In genomic region chr4:121273191-121273590, GRCh38 we compare ENCODE assay signal across 24 cellular contexts.
A peak's percentile ranks its signal among the peaks of the same experiment; 100 is the strongest.
DNase-seq lines count a peak whose midpoint lies in the region; ATAC-seq, FAIRE-seq and TF ChIP-seq lines count a peak whose summit lies in the region.
"Had no signal": no experiment of that assay in that cellular context is flagged by ENCODE, and none has a peak within 500 bp of the region (broad histone marks: within the 10 kb centered on the region; RNA-seq: fewer than 3 reads in every experiment).

No MANE protein-coding gene starts in this region.

- H2AFZ ChIP-seq in HCT116 (ENCODE audit: low read depth, low read length, poor library complexity, severe bottlenecking) (peak overlapping the region; percentile 14), parathyroid adenoma (no peak overlapping the region)

- no peak overlapping the region for H3K27ac ChIP-seq in HCT116 (ENCODE audit: low read depth, low read length)
- H3K27ac ChIP-seq in parathyroid adenoma = no peak overlapping the region
- no peak overlapping the region for H3K27ac ChIP-seq in kidney (ENCODE audit: low read depth in 2 of 2, low read length in 2 of 2)
- H3K27ac ChIP-seq: 22Rv1, BLaER1, HL-60 had no signal

- intact Hi-C loops in HCT116 (cut with micrococcal nuclease) (loop anchor here (10.0 kb wide), 1 partner anchor 382 kb away; no protein-coding TSS in a partner anchor), kidney (cut with DNase I) (no loop called here)

- no peaks in the 10 kb centered on the region for H3K9me2 ChIP-seq in HCT116 (ENCODE audit: insufficient read depth)

- H3K4me3 ChIP-seq in HCT116 (replicated peaks in 1 of 2; ENCODE audit: low read depth in 1 of 2, low read length in 2 of 2) (no peak overlapping the region), parathyroid adenoma (ENCODE audit: low read depth, low read length) (no peak overlapping the region), kidney (ENCODE audit: low read length in 2 of 2) (no peak overlapping the region)
- H3K4me3 ChIP-seq: BLaER1 had no signal

- H3K27me3 ChIP-seq in HCT116 (ENCODE audit: insufficient read depth, low read length) = no peaks in the 10 kb centered on the region
- no peaks in the 10 kb centered on the region for H3K27me3 ChIP-seq in parathyroid adenoma (ENCODE audit: control insufficient read depth, insufficient read depth, low read length)
- H3K27me3 ChIP-seq: BLaER1 had no signal

- no TSS peak for BruUV-seq in HCT116 (replicated peaks; lab: Mats Ljungman, UMichigan)

- no peaks in the 10 kb centered on the region for H4K20me1 ChIP-seq in HCT116 (ENCODE audit: insufficient read depth)
- H4K20me1 ChIP-seq: BLaER1 had no signal

- H3K4me2 ChIP-seq in HCT116 (ENCODE audit: low read length) = no peak overlapping the region
- peak overlapping the region; percentile 12 for H3K4me2 ChIP-seq in parathyroid adenoma (ENCODE audit: low read length)
- H3K4me2 ChIP-seq: BLaER1 had no signal

- H3K9me3 ChIP-seq in HCT116 (ENCODE audit: control insufficient read depth in 1 of 2, insufficient read depth in 1 of 2, low read depth in 1 of 2, low read length in 2 of 2) (no peaks in the 10 kb centered on the region), parathyroid adenoma (ENCODE audit: control insufficient read depth, low read length) (no peaks in the 10 kb centered on the region), kidney (ENCODE audit: control insufficient read depth in 1 of 2, low read length in 2 of 2) (no peaks in the 10 kb centered on the region)
- H3K9me3 ChIP-seq: BLaER1 had no signal

- CTCF ChIA-PET in HCT116 (lab: Charles Lee) = no interaction called here

- no peak for ATAC-seq in HCT116
- ATAC-seq: HepG2, Panc1 had no signal

- DNase-seq in DMS53 (lab: John Stamatoyannopoulos, UW) (peak; percentile 33), DMS53 treated with DMSO at 0.1 percent for 48 hours (lab: John Stamatoyannopoulos, UW; ENCODE audit: unreplicated experiment) (no peak), HCT116 (ENCODE audit: low read depth, low spot score) (no peak), RPMI8226 (peak; percentile 64), NCI-H2196 treated with DMSO at 0.1 percent for 48 hours (lab: John Stamatoyannopoulos, UW; ENCODE audit: unreplicated experiment) (no peak), kidney (no peak), NCI-H187 (lab: John Stamatoyannopoulos, UW) (no peak)
- DNase-seq: ACHN; CD4-positive, alpha-beta T cell; GOT3; KBM-7; NCI-H1105; NCI-H146; NCI-H2081; NCI-H2171; NCI-H526 treated with DMSO at 0.1 percent for 48 hours; NK-92 treated with Interleukin-12 subunit alpha and Interleukin-12 subunit beta, amount 100 ng/mL, for 24 hours had no signal

- H3K79me2 ChIP-seq in HCT116 (ENCODE audit: insufficient read depth, low read length) = no peaks in the 10 kb centered on the region
- no peaks in the 10 kb centered on the region for H3K79me2 ChIP-seq in parathyroid adenoma

- no peak for FAIRE-seq in kidney (lab: Jason Lieb, UNC)
- FAIRE-seq: G401.6, HepG2 had no signal

- POLR2A ChIA-PET in HCT116 (lab: Charles Lee) = no interaction called here

- RAD21 ChIA-PET in HCT116 (lab: Charles Lee; ENCODE audit: low non-redundant PET in 1 of 2, low total read pairs in 2 of 2, uncharacterized antibody in 2 of 2, unreplicated experiment in 2 of 2) = no interaction called here

- H3K36me3 ChIP-seq in HCT116 (ENCODE audit: control insufficient read depth in 1 of 2, insufficient read depth in 2 of 2, low read length in 2 of 2) (no peaks in the 10 kb centered on the region), parathyroid adenoma (ENCODE audit: control insufficient read depth, insufficient read depth, low read length) (no peaks in the 10 kb centered on the region), kidney (ENCODE audit: control insufficient read depth in 1 of 2, insufficient read depth in 2 of 2, low read length in 2 of 2) (no peaks in the 10 kb centered on the region)
- H3K36me3 ChIP-seq: BLaER1 had no signal

- H3K9ac ChIP-seq in HCT116 (ENCODE audit: low read length) (no peak overlapping the region), parathyroid adenoma (no peak overlapping the region), kidney (ENCODE audit: low read length in 2 of 2) (no peak overlapping the region)
- H3K9ac ChIP-seq: BLaER1 had no signal

- TF ChIP-seq POLR2A in HCT116 (IDR thresholded peaks at IDR 0.05; ENCODE audit: borderline replicate concordance, extremely low read depth, insufficient read depth, insufficient read length) = no peak

- TF ChIP-seq CTCF in HCT116 (IDR thresholded peaks at IDR 0.05 in 2 of 3, conservative IDR thresholded peaks at IDR 0.05 in 1 of 3; ENCODE audit: borderline replicate concordance in 1 of 3, insufficient read depth in 1 of 3, low read depth in 2 of 3, low read length in 2 of 3) (no peak), parathyroid adenoma (IDR thresholded peaks at IDR 0.05) (no peak), kidney (IDR thresholded peaks at IDR 0.05; ENCODE audit: borderline replicate concordance, extremely low read depth, insufficient read depth) (no peak)

- no peak for TF ChIP-seq RAD21 in HCT116 (IDR thresholded peaks at IDR 0.05; ENCODE audit: low read depth)

- 0 out of 4 replicates have a peak, but pooled peaks cover 0 to 6% of the 10 kb centered on the region in 2 experiments for H3K4me1 ChIP-seq in HCT116 (ENCODE audit: control insufficient read depth in 1 of 2, insufficient read depth in 2 of 2, low read length in 2 of 2)
- H3K4me1 ChIP-seq in parathyroid adenoma = no peaks in the 10 kb centered on the region
- no peaks in the 10 kb centered on the region for H3K4me1 ChIP-seq in kidney (ENCODE audit: control insufficient read depth in 1 of 2, insufficient read depth in 1 of 2, low read depth in 1 of 2, low read length in 2 of 2)
- H3K4me1 ChIP-seq: BLaER1 had no signal

TF ChIP-seq in HCT116, 20 proteins besides CTCF, POLR2A, EP300 and RAD21:
- TF ChIP-seq SIN3A (IDR thresholded peaks at IDR 0.05; ENCODE audit: low read depth) (no peak), FOSL1 (IDR thresholded peaks at IDR 0.05; ENCODE audit: low read depth) (no peak), CEBPB (IDR thresholded peaks at IDR 0.05; ENCODE audit: low read depth) (no peak), SRF (IDR thresholded peaks at IDR 0.05; ENCODE audit: low read depth) (no peak), MAX (IDR thresholded peaks at IDR 0.05) (no peak), JUND (IDR thresholded peaks at IDR 0.05) (no peak), REST (IDR thresholded peaks at IDR 0.05; ENCODE audit: low read depth) (no peak), POLR2AphosphoS5 (IDR thresholded peaks at IDR 0.05; ENCODE audit: low read depth, low read length) (no peak), ELF1 (IDR thresholded peaks at IDR 0.05; ENCODE audit: borderline replicate concordance, low read depth) (no peak), TCF7L2 (IDR thresholded peaks at IDR 0.05; ENCODE audit: borderline replicate concordance, extremely low read depth, insufficient read depth, insufficient read length) (no peak)

Comparison
In these comparisons a context has a peak if more than half of its experiments do, and no peak if none do; other contexts are left out.
1. DNase-seq: peak in DMS53 (single experiment) and RPMI8226 (single experiment); none in DMS53 treated with DMSO at 0.1 percent for 48 hours (single experiment), HCT116 (single experiment), NCI-H2196 treated with DMSO at 0.1 percent for 48 hours (single experiment), kidney (single experiment) and NCI-H187 (0 of 2).